In genomic region chr7:136086712-136087111, GRCh38 we compare ENCODE assay signal across 8 cellular contexts.
A peak's percentile ranks its signal among the peaks of the same experiment; 100 is the strongest.
DNase-seq lines count a peak whose midpoint lies in the region; ATAC-seq and TF ChIP-seq lines count a peak whose summit lies in the region.

No MANE protein-coding gene starts in this region.

- peaks cover 0 to 4% (median 0%) of the 10 kb centered on the region in 5 donors for H3K9me3 Mint-ChIP-seq in CD8-positive, alpha-beta memory T cell
- H3K9me3 Mint-ChIP-seq in natural killer cell, result no peaks in the 10 kb centered on the region

- H3K4me1 ChIP-seq in CD8-positive, alpha-beta memory T cell (ENCODE audit: insufficient read depth, low read length), result no peaks in the 10 kb centered on the region

- POLR2A ChIA-PET in CD8-positive, alpha-beta memory T cell (lab: Charles Lee), result no interaction called here

- H3K36me3 ChIP-seq in CD8-positive, alpha-beta memory T cell (ENCODE audit: insufficient read depth, low read length), result no peaks in the 10 kb centered on the region

- peaks cover 3 to 7% (median 3%) of the 10 kb centered on the region in 3 donors for H3K4me1 Mint-ChIP-seq in CD8-positive, alpha-beta memory T cell
- H3K4me1 Mint-ChIP-seq in natural killer cell, result no peaks in the 10 kb centered on the region

- H3K4me3 ChIP-seq in CD8-positive, alpha-beta memory T cell (ENCODE audit: low read length), result no peak overlapping the region

- peak; percentile 99 for ATAC-seq in GM19351 (IDR thresholded peaks at IDR 0.05; ENCODE audit: unreplicated experiment)
- ATAC-seq in HG03565 (IDR thresholded peaks at IDR 0.05; ENCODE audit: unreplicated experiment), result peak; percentile 96
- ATAC-seq in SK-N-SH treated with all-trans-retinoic acid at 6 μM for 48 hours, result peak; percentile 100
- peak; percentile 96 to 100 (median 99) for ATAC-seq in natural killer cell
- ATAC-seq in HG03095 (IDR thresholded peaks at IDR 0.05; ENCODE audit: unreplicated experiment), result no peak

- H3K36me3 Mint-ChIP-seq in CD8-positive, alpha-beta memory T cell, result peaks cover 3 to 17% (median 8%) of the 10 kb centered on the region in 3 donors
- no peaks in the 10 kb centered on the region for H3K36me3 Mint-ChIP-seq in natural killer cell

- DNase-seq in CD8-positive, alpha-beta memory T cell, result peak in 4 of 5 donors; percentile 12 to 45 (median 26)
- DNase-seq in fibroblast of peridontal ligament (ENCODE audit: extremely low read depth), result peak; percentile 97
- DNase-seq in natural killer cell, result no peak
- DNase-seq in DMS79 treated with DMSO at 0.1 percent for 48 hours (lab: John Stamatoyannopoulos, UW), result no peak

- intact Hi-C loops in natural killer cell (cut with micrococcal nuclease), result no loop called here

- H3K9me3 ChIP-seq in CD8-positive, alpha-beta memory T cell (ENCODE audit: low read length), result no peaks in the 10 kb centered on the region

- H3K27ac Mint-ChIP-seq in CD8-positive, alpha-beta memory T cell, result peak overlapping the region in 3 of 8 donors; percentile 2 to 74 (median 11)
- peak overlapping the region; percentile 5 to 52 for H3K27ac Mint-ChIP-seq in natural killer cell

- H3K4me3 Mint-ChIP-seq in CD8-positive, alpha-beta memory T cell, result peak overlapping the region; percentile 4 to 69 (median 37)
- peak overlapping the region; percentile 78 for H3K4me3 Mint-ChIP-seq in natural killer cell

- H3K27me3 ChIP-seq in CD8-positive, alpha-beta memory T cell (ENCODE audit: insufficient read depth, low read length, poor library complexity, severe bottlenecking), result no peaks in the 10 kb centered on the region

- no peak overlapping the region for H3K27ac ChIP-seq in CD8-positive, alpha-beta memory T cell (ENCODE audit: low read depth, low read length)

- no peak for TF ChIP-seq CTCF in natural killer cell (IDR thresholded peaks at IDR 0.05)

- CTCF ChIA-PET in CD8-positive, alpha-beta memory T cell (lab: Charles Lee), result no interaction called here

- H3K27me3 Mint-ChIP-seq in CD8-positive, alpha-beta memory T cell, result no peaks in the 10 kb centered on the region
- H3K27me3 Mint-ChIP-seq in natural killer cell (ENCODE audit: low read depth in 2 of 2), result peaks cover 0 to 2% of the 10 kb centered on the region in 2 donors

TF ChIP-seq in SK-N-SH treated with all-trans-retinoic acid at 6 μM for 48 hours, 23 proteins besides CTCF, POLR2A, EP300 and RAD21:
- TF ChIP-seq, protein P1, sequence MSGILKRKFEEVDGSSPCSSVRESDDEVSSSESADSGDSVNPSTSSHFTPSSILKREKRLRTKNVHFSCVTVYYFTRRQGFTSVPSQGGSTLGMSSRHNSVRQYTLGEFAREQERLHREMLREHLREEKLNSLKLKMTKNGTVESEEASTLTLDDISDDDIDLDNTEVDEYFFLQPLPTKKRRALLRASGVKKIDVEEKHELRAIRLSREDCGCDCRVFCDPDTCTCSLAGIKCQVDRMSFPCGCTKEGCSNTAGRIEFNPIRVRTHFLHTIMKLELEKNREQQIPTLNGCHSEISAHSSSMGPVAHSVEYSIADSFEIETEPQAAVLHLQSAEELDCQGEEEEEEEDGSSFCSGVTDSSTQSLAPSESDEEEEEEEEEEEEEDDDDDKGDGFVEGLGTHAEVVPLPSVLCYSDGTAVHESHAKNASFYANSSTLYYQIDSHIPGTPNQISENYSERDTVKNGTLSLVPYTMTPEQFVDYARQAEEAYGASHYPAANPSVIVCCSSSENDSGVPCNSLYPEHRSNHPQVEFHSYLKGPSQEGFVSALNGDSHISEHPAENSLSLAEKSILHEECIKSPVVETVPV (CRISPR knock-in tag; IDR thresholded peaks at IDR 0.05), result no peak
- TF ChIP-seq ISL1 (CRISPR knock-in tag; IDR thresholded peaks at IDR 0.05), result peak; percentile 66

Comparison
In these comparisons a context has a peak if more than half of its experiments do, and no peak if none do; other contexts are left out.
1. DNase-seq: peak in CD8-positive, alpha-beta memory T cell (4 of 5) and fibroblast of peridontal ligament (single experiment); none in natural killer cell (single experiment) and DMS79 treated with DMSO at 0.1 percent for 48 hours (single experiment).